In genomic region chr15:61335998-61336648, GRCh38 we compare ENCODE assay signal across 17 cellular contexts.
DNase-seq lines count a peak whose midpoint lies in the region; ATAC-seq, FAIRE-seq and TF ChIP-seq lines count a peak whose summit lies in the region.
"Had no signal": no experiment of that assay in that cellular context is flagged by ENCODE, and none has a peak within 500 bp of the region (broad histone marks: within the 10 kb centered on the region; RNA-seq: fewer than 3 reads in every experiment).

No MANE protein-coding gene starts in this region.

- intact Hi-C loops in HepG2 (cut with micrococcal nuclease; ENCODE audit: unreplicated experiment) (no loop called here), upper lobe of right lung (cut with DNase I) (no loop called here)

- H3K27ac ChIP-seq in liver (ENCODE audit: low read depth in 1 of 2, low read length in 2 of 2) (peak overlapping the region in 1 of 2 donors; percentile 27), HepG2 (ENCODE audit: extremely low read length, insufficient read depth, low read length) (no peak overlapping the region), upper lobe of right lung (no peak overlapping the region)
- H3K27ac ChIP-seq: BLaER1 treated with 17β-estradiol and CSF1 and Interleukin-3, amounts not matched to agents 10 nM and 100 nM; Peyer's patch had no signal

- no peak for DNase-seq in HepG2 (ENCODE audit: low spot score)
- peak; percentile 86 for DNase-seq in kidney tubule cell (ENCODE audit: low spot score)
- DNase-seq in upper lobe of right lung = no peak
- DNase-seq in mesenteric fat pad (ENCODE audit: low spot score) = no peak
- no peak for DNase-seq in BE2C
- DNase-seq in cerebellar cortex (ENCODE audit: low spot score) = no peak
- DNase-seq: 8988T, NCI-H1105 treated with DMSO at 0.1 percent for 48 hours, NCI-H1930, NCI-H2171 treated with DMSO at 0.1 percent for 48 hours, NCI-H510A, Peyer's patch, SHP77 had no signal

- H2AFZ ChIP-seq in HepG2 (ENCODE audit: low read length) = no peak overlapping the region

- TF ChIP-seq CTCF in liver (IDR thresholded peaks at IDR 0.05; ENCODE audit: low read depth, low read length, missing input control) = no peak
- TF ChIP-seq CTCF in HepG2 (CRISPR knock-in tag; IDR thresholded peaks at IDR 0.05) = no peak
- no peak for TF ChIP-seq CTCF in upper lobe of right lung (IDR thresholded peaks at IDR 0.05)
- TF ChIP-seq CTCF in BE2C (IDR thresholded peaks at IDR 0.05; ENCODE audit: low read depth, low read length) = no peak

- 58% methylated on average over 3 of the region's 3 CpGs for WGBS in liver
- 24% methylated on average over 3 of the region's 3 CpGs for WGBS in HepG2 (ENCODE audit: low lambda C conversion rate)

- H3K4me2 ChIP-seq in HepG2 (ENCODE audit: low read depth, low read length) = no peak overlapping the region
- H3K4me2 ChIP-seq: BLaER1 treated with 17β-estradiol and CSF1 and Interleukin-3, amounts not matched to agents 10 nM and 100 nM had no signal

- H3K4me1 ChIP-seq in liver (ENCODE audit: control insufficient read depth in 4 of 4, insufficient read depth in 4 of 4, low read length in 3 of 4) (peaks cover 0 to 6% (median 3%) of the 10 kb centered on the region in 4 donors), HepG2 (ENCODE audit: insufficient read depth, low read length) (no peaks in the 10 kb centered on the region), upper lobe of right lung (no peaks in the 10 kb centered on the region), BE2C (peaks cover 4% of the 10 kb centered on the region)
- H3K4me1 ChIP-seq: BLaER1 treated with 17β-estradiol and CSF1 and Interleukin-3, amounts not matched to agents 10 nM and 100 nM; Peyer's patch had no signal

- H3K79me2 ChIP-seq in HepG2 (ENCODE audit: insufficient read depth, low read length) = no peaks in the 10 kb centered on the region

- CTCF ChIA-PET in HepG2 (lab: Yijun Ruan, JAX; ENCODE audit: low intra/inter-chr PET ratio, low total read pairs) = no interaction called here

- H3K9me3 ChIP-seq in liver (ENCODE audit: control insufficient read depth in 4 of 4, low read length in 3 of 4) = peaks cover 0 to 5% (median 0%) of the 10 kb centered on the region in 4 donors
- H3K9me3 ChIP-seq in HepG2 (ENCODE audit: low read length) = no peaks in the 10 kb centered on the region
- H3K9me3 ChIP-seq in upper lobe of right lung = no peaks in the 10 kb centered on the region
- no peaks in the 10 kb centered on the region for H3K9me3 ChIP-seq in BE2C
- H3K9me3 ChIP-seq: Peyer's patch had no signal

- no peak overlapping the region for H3K4me3 ChIP-seq in liver (ENCODE audit: low read depth in 1 of 3, low read length in 3 of 3)
- no peak overlapping the region for H3K4me3 ChIP-seq in HepG2 (replicated peaks in 1 of 3; ENCODE audit: insufficient read depth in 1 of 3, low read depth in 2 of 3, low read length in 3 of 3)
- no peak overlapping the region for H3K4me3 ChIP-seq in upper lobe of right lung
- H3K4me3 ChIP-seq in BE2C (ENCODE audit: low read depth, low read length) = no peak overlapping the region
- H3K4me3 ChIP-seq: BLaER1 treated with 17β-estradiol and CSF1 and Interleukin-3, amounts not matched to agents 10 nM and 100 nM; Peyer's patch had no signal

- no peak overlapping the region for H3K9ac ChIP-seq in liver (ENCODE audit: low read depth in 1 of 2, low read length in 2 of 2)
- no peak overlapping the region for H3K9ac ChIP-seq in HepG2 (ENCODE audit: insufficient read depth, low read depth, low read length)
- H3K9ac ChIP-seq: BLaER1 treated with 17β-estradiol and CSF1 and Interleukin-3, amounts not matched to agents 10 nM and 100 nM had no signal

- FAIRE-seq in HepG2 (lab: Jason Lieb, UNC) = no peak
- FAIRE-seq: GM12891 had no signal

- in situ Hi-C loops in HepG2 (cut with HindIII; ENCODE audit: extremely low pct_ligation_motif_present, low pct_unique_long_range_greater_than_20kb) = no loop called here

- POLR2A ChIA-PET in HepG2 (lab: Yijun Ruan, JAX) = no interaction called here

- no peaks in the 10 kb centered on the region for H4K20me1 ChIP-seq in HepG2 (ENCODE audit: insufficient read depth, low read length)
- H4K20me1 ChIP-seq: BLaER1 treated with 17β-estradiol and CSF1 and Interleukin-3, amounts not matched to agents 10 nM and 100 nM had no signal

- no peak for ATAC-seq in HepG2
- peak; percentile 75 for ATAC-seq in HG03571 (IDR thresholded peaks at IDR 0.05; ENCODE audit: unreplicated experiment)
- peak; percentile 24 for ATAC-seq in upper lobe of right lung

- no peak for TF ChIP-seq EP300 in HepG2 (IDR thresholded peaks at IDR 0.05; ENCODE audit: low read depth in 2 of 2, low read length in 2 of 2)
- TF ChIP-seq EP300 in HepG2 (CRISPR knock-in tag; IDR thresholded peaks at IDR 0.05; ENCODE audit: borderline replicate concordance) = no peak

- TF ChIP-seq POLR2A in HepG2 (IDR thresholded peaks at IDR 0.05; ENCODE audit: insufficient read depth in 1 of 2, low read depth in 2 of 2, low read length in 2 of 2) = no peak

- no TSS peak for BruUV-seq in HepG2 (replicated peaks; lab: Mats Ljungman, UMichigan)

- no peaks in the 10 kb centered on the region for H3K36me3 ChIP-seq in liver (ENCODE audit: control insufficient read depth in 4 of 4, insufficient read depth in 3 of 4, low read depth in 1 of 4, low read length in 3 of 4)
- H3K36me3 ChIP-seq in HepG2 (replicated peaks in 1 of 2; ENCODE audit: control insufficient read depth in 1 of 2, insufficient read depth in 2 of 2, low read length in 2 of 2) = no peaks in the 10 kb centered on the region
- no peaks in the 10 kb centered on the region for H3K36me3 ChIP-seq in upper lobe of right lung
- H3K36me3 ChIP-seq in BE2C = no peaks in the 10 kb centered on the region
- H3K36me3 ChIP-seq: BLaER1 treated with 17β-estradiol and CSF1 and Interleukin-3, amounts not matched to agents 10 nM and 100 nM; Peyer's patch had no signal

- no peaks in the 10 kb centered on the region for H3K27me3 ChIP-seq in liver (ENCODE audit: control insufficient read depth in 4 of 4, insufficient read depth in 4 of 4, low read length in 3 of 4)
- no peaks in the 10 kb centered on the region for H3K27me3 ChIP-seq in HepG2 (ENCODE audit: control insufficient read depth in 1 of 2, insufficient read depth in 2 of 2, low read length in 2 of 2)
- H3K27me3 ChIP-seq in upper lobe of right lung = no peaks in the 10 kb centered on the region
- no peaks in the 10 kb centered on the region for H3K27me3 ChIP-seq in BE2C
- H3K27me3 ChIP-seq: BLaER1 treated with 17β-estradiol and CSF1 and Interleukin-3, amounts not matched to agents 10 nM and 100 nM; Peyer's patch had no signal

- TF ChIP-seq RAD21 in liver (IDR thresholded peaks at IDR 0.05) (peak; percentile 5 to 40), HepG2 (CRISPR knock-in tag; IDR thresholded peaks at IDR 0.05) (no peak)

TF ChIP-seq in liver, 16 proteins besides CTCF, POLR2A, EP300 and RAD21 (continues in another document):
- TF ChIP-seq SP1 (IDR thresholded peaks at IDR 0.05) = peak; percentile 43
- TF ChIP-seq ATF3 (IDR thresholded peaks at IDR 0.05) = no peak
- no peak for TF ChIP-seq HNF4G (IDR thresholded peaks at IDR 0.05)
- no peak for TF ChIP-seq RXRA (IDR thresholded peaks at IDR 0.05)
- TF ChIP-seq MAX (IDR thresholded peaks at IDR 0.05) = no peak
- peak; percentile 53 to 57 for TF ChIP-seq HNF4A (conservative IDR thresholded peaks at IDR 0.05)

TF ChIP-seq in HepG2, 621 proteins besides CTCF, POLR2A, EP300 and RAD21 (continues in another document):
- TF ChIP-seq JARID2 (CRISPR knock-in tag; IDR thresholded peaks at IDR 0.05; ENCODE audit: insufficient replicate concordance) (no peak), ATF1 (CRISPR knock-in tag; IDR thresholded peaks at IDR 0.05) (no peak), ZSCAN21 (CRISPR knock-in tag; IDR thresholded peaks at IDR 0.05; ENCODE audit: borderline replicate concordance) (no peak), ZBTB39 (CRISPR knock-in tag; IDR thresholded peaks at IDR 0.05) (no peak), IKZF1 (IDR thresholded peaks at IDR 0.05) (no peak), RORA (CRISPR knock-in tag; IDR thresholded peaks at IDR 0.05) (no peak), HOXD1 (CRISPR knock-in tag; IDR thresholded peaks at IDR 0.05) (no peak), ZNF556 (CRISPR knock-in tag; IDR thresholded peaks at IDR 0.05; ENCODE audit: borderline replicate concordance) (no peak), UBTF (CRISPR knock-in tag; IDR thresholded peaks at IDR 0.05) (no peak), ZEB1 (IDR thresholded peaks at IDR 0.05; ENCODE audit: insufficient replicate concordance, low read depth) (no peak)
